Comparison of ENCODE assay signal across 9 cellular contexts in genomic region chr2:28649481-28650260, GRCh38.
DNase-seq lines count a peak whose midpoint lies in the region; ATAC-seq and TF ChIP-seq lines count a peak whose summit lies in the region.
"Had no signal": no experiment of that assay in that cellular context is flagged by ENCODE, and none has a peak within 500 bp of the region (broad histone marks: within the 10 kb centered on the region; RNA-seq: fewer than 3 reads in every experiment).

No MANE protein-coding gene starts in this region.

- no peaks in the 10 kb centered on the region for H3K27me3 Mint-ChIP-seq in activated CD4-positive, alpha-beta T cell treated with anti-CD3 and anti-CD28 coated beads, Interleukin-2, amount 10 ng/mL, durations not matched to agents 24 days and 14 days
- H3K27me3 Mint-ChIP-seq in stimulated activated naive CD8-positive, alpha-beta T cell treated with anti-CD3 and anti-CD28 coated beads, Interleukin-15, Interleukin-2, amounts not matched to agents 100 ng/mL and 50 ng/mL, for 24 hours = no peaks in the 10 kb centered on the region
- H3K27me3 Mint-ChIP-seq in GM23338 (ENCODE audit: insufficient read depth, low read depth, poor library complexity) = peaks cover 4% of the 10 kb centered on the region

- no peak overlapping the region for H3K9ac ChIP-seq in mesendoderm (ENCODE audit: low read length)

- H3K9me2 ChIP-seq in GM23338 (ENCODE audit: insufficient read depth) = no peaks in the 10 kb centered on the region

- H4K20me1 ChIP-seq in GM23338 (replicated peaks; ENCODE audit: insufficient read depth) = no peaks in the 10 kb centered on the region

- no peaks in the 10 kb centered on the region for H3K79me1 ChIP-seq in mesendoderm (ENCODE audit: low read length)

- WGBS in mesendoderm (ENCODE audit: extremely low coverage, insufficient coverage, low lambda C conversion rate) = no CpG with 5 or more reads among the region's 8 CpGs

- H3K27ac Mint-ChIP-seq in activated CD4-positive, alpha-beta T cell treated with anti-CD3 and anti-CD28 coated beads, Interleukin-2, amount 10 ng/mL, durations not matched to agents 24 days and 14 days = peak overlapping the region; percentile 80
- peak overlapping the region; percentile 96 for H3K27ac Mint-ChIP-seq in stimulated activated naive CD8-positive, alpha-beta T cell treated with anti-CD3 and anti-CD28 coated beads, Interleukin-15, Interleukin-2, amounts not matched to agents 100 ng/mL and 50 ng/mL, for 24 hours
- H3K27ac Mint-ChIP-seq in GM23338 = no peak overlapping the region

- H3K4me3 ChIP-seq in foreskin fibroblast (ENCODE audit: low read depth in 1 of 2, low read length in 2 of 2) = no peak overlapping the region
- no peak overlapping the region for H3K4me3 ChIP-seq in GM23338
- no peak overlapping the region for H3K4me3 ChIP-seq in mesendoderm (ENCODE audit: low read length)
- H3K4me3 ChIP-seq: upper lobe of left lung had no signal

- no peak overlapping the region for H2BK120ac ChIP-seq in mesendoderm (ENCODE audit: low read depth, low read length)

- H3K4me2 ChIP-seq in GM23338 (no peak overlapping the region), mesendoderm (ENCODE audit: low read length) (no peak overlapping the region)

- H3K9me3 Mint-ChIP-seq in activated CD4-positive, alpha-beta T cell treated with anti-CD3 and anti-CD28 coated beads, Interleukin-2, amount 10 ng/mL, durations not matched to agents 24 days and 14 days = no peaks in the 10 kb centered on the region
- no peaks in the 10 kb centered on the region for H3K9me3 Mint-ChIP-seq in stimulated activated naive CD8-positive, alpha-beta T cell treated with anti-CD3 and anti-CD28 coated beads, Interleukin-15, Interleukin-2, amounts not matched to agents 100 ng/mL and 50 ng/mL, for 24 hours
- H3K9me3 Mint-ChIP-seq in GM23338 = no peaks in the 10 kb centered on the region

- H3K4me1 ChIP-seq in GM23338 (ENCODE audit: insufficient read depth) (no peaks in the 10 kb centered on the region), mesendoderm (ENCODE audit: control insufficient read depth, low read depth, low read length) (no peaks in the 10 kb centered on the region)
- H3K4me1 ChIP-seq: upper lobe of left lung had no signal

- no peaks in the 10 kb centered on the region for H3F3A ChIP-seq in GM23338 (replicated peaks; ENCODE audit: low read depth)

- ATAC-seq in GM23338 = no peak

- no peak overlapping the region for H4K8ac ChIP-seq in mesendoderm (ENCODE audit: low read depth, low read length)

- H3K36me3 ChIP-seq in GM23338 (ENCODE audit: insufficient read depth) (no peaks in the 10 kb centered on the region), mesendoderm (ENCODE audit: control insufficient read depth, insufficient read depth, low read length) (no peaks in the 10 kb centered on the region)
- H3K36me3 ChIP-seq: upper lobe of left lung had no signal

- peak overlapping the region; percentile 33 for H3K4me3 Mint-ChIP-seq in activated CD4-positive, alpha-beta T cell treated with anti-CD3 and anti-CD28 coated beads, Interleukin-2, amount 10 ng/mL, durations not matched to agents 24 days and 14 days
- peak overlapping the region; percentile 52 for H3K4me3 Mint-ChIP-seq in stimulated activated naive CD8-positive, alpha-beta T cell treated with anti-CD3 and anti-CD28 coated beads, Interleukin-15, Interleukin-2, amounts not matched to agents 100 ng/mL and 50 ng/mL, for 24 hours
- H3K4me3 Mint-ChIP-seq in GM23338 = no peak overlapping the region

- no peak for TF ChIP-seq CTCF in foreskin fibroblast (IDR thresholded peaks at IDR 0.05; ENCODE audit: low read depth, low read length)
- no peak for TF ChIP-seq CTCF in GM23338 (conservative IDR thresholded peaks at IDR 0.05; ENCODE audit: low read depth in 2 of 2)

- H3K79me2 ChIP-seq in GM23338 (replicated peaks; ENCODE audit: insufficient read depth) = no peaks in the 10 kb centered on the region
- H3K79me2 ChIP-seq in mesendoderm (ENCODE audit: control insufficient read depth, insufficient read depth, low read length) = no peaks in the 10 kb centered on the region

- H3K27me3 ChIP-seq in GM23338 (ENCODE audit: insufficient read depth) (no peaks in the 10 kb centered on the region), mesendoderm (ENCODE audit: insufficient read depth, low read length, poor library complexity) (no peaks in the 10 kb centered on the region)
- H3K27me3 ChIP-seq: upper lobe of left lung had no signal

- H3K27ac ChIP-seq in GM23338 (ENCODE audit: low read depth) (no peak overlapping the region), mesendoderm (ENCODE audit: low read depth, low read length) (no peak overlapping the region)

- intact Hi-C loops in activated CD4-positive, alpha-beta T cell treated with anti-CD3 and anti-CD28 coated beads, Interleukin-2, amount 10 ng/mL, durations not matched to agents 24 days and 14 days (cut with micrococcal nuclease) = loop anchor here (1.0 to 5.0 kb wide), 4 partner anchors 24 to 102 kb away; partner anchors contain the start of gene PPP1CB

- H3K23ac ChIP-seq in mesendoderm (ENCODE audit: low read length) = no peak overlapping the region

- H2BK5ac ChIP-seq in mesendoderm (ENCODE audit: low read length) = no peak overlapping the region

- no peak overlapping the region for H3K56ac ChIP-seq in mesendoderm (ENCODE audit: low read length)

- peaks cover 30% of the 10 kb centered on the region for H3K4me1 Mint-ChIP-seq in activated CD4-positive, alpha-beta T cell treated with anti-CD3 and anti-CD28 coated beads, Interleukin-2, amount 10 ng/mL, durations not matched to agents 24 days and 14 days
- peaks cover 37% of the 10 kb centered on the region for H3K4me1 Mint-ChIP-seq in stimulated activated naive CD8-positive, alpha-beta T cell treated with anti-CD3 and anti-CD28 coated beads, Interleukin-15, Interleukin-2, amounts not matched to agents 100 ng/mL and 50 ng/mL, for 24 hours (ENCODE audit: low read depth)
- H3K4me1 Mint-ChIP-seq in GM23338 = peaks cover 4% of the 10 kb centered on the region; the same call in 2 of the 3 replicates

- no peak overlapping the region for H3K4ac ChIP-seq in mesendoderm (ENCODE audit: low read depth, low read length)

- H2AFZ ChIP-seq in GM23338 = no peak overlapping the region

- no peak overlapping the region for H2AK5ac ChIP-seq in mesendoderm (ENCODE audit: low read length)

- H3K36me3 Mint-ChIP-seq in activated CD4-positive, alpha-beta T cell treated with anti-CD3 and anti-CD28 coated beads, Interleukin-2, amount 10 ng/mL, durations not matched to agents 24 days and 14 days (ENCODE audit: low read depth) = no peaks in the 10 kb centered on the region
- no peaks in the 10 kb centered on the region for H3K36me3 Mint-ChIP-seq in stimulated activated naive CD8-positive, alpha-beta T cell treated with anti-CD3 and anti-CD28 coated beads, Interleukin-15, Interleukin-2, amounts not matched to agents 100 ng/mL and 50 ng/mL, for 24 hours (ENCODE audit: low read depth)
- H3K36me3 Mint-ChIP-seq in GM23338 (ENCODE audit: low read depth) = no peaks in the 10 kb centered on the region

- no peak overlapping the region for H3K18ac ChIP-seq in mesendoderm (ENCODE audit: low read length)

- no peak overlapping the region for H2BK15ac ChIP-seq in mesendoderm (replicated peaks; ENCODE audit: low read depth)

- no peak overlapping the region for H4K5ac ChIP-seq in mesendoderm (ENCODE audit: low read length)

- DNase-seq in activated CD4-positive, alpha-beta T cell treated with anti-CD3 and anti-CD28 coated beads, Interleukin-2, amount 10 ng/mL, durations not matched to agents 24 days and 14 days = peak; percentile 65
- DNase-seq in activated CD4-positive, alpha-beta T cell treated with anti-CD3 and anti-CD28 coated beads for 1 hour = no peak
- peak; percentile 98 for DNase-seq in SW480 (ENCODE audit: low spot score)
- peak; percentile 45 to 77 for DNase-seq in foreskin fibroblast
- DNase-seq in GM23338 (ENCODE audit: low spot score) = no peak
- DNase-seq in GOT3 (lab: John Stamatoyannopoulos, UW) = no peak
- DNase-seq in mesendoderm = no peak
- DNase-seq: upper lobe of left lung had no signal

TF ChIP-seq in GM23338, 12 proteins besides CTCF, POLR2A, EP300 and RAD21:
- TF ChIP-seq ETS1 (IDR thresholded peaks at IDR 0.05) = no peak
- no peak for TF ChIP-seq EZH2 (IDR thresholded peaks at IDR 0.05; ENCODE audit: low read depth, unreplicated experiment)
- TF ChIP-seq JUNB (IDR thresholded peaks at IDR 0.05; ENCODE audit: unreplicated experiment) = no peak
- TF ChIP-seq, protein P1, sequence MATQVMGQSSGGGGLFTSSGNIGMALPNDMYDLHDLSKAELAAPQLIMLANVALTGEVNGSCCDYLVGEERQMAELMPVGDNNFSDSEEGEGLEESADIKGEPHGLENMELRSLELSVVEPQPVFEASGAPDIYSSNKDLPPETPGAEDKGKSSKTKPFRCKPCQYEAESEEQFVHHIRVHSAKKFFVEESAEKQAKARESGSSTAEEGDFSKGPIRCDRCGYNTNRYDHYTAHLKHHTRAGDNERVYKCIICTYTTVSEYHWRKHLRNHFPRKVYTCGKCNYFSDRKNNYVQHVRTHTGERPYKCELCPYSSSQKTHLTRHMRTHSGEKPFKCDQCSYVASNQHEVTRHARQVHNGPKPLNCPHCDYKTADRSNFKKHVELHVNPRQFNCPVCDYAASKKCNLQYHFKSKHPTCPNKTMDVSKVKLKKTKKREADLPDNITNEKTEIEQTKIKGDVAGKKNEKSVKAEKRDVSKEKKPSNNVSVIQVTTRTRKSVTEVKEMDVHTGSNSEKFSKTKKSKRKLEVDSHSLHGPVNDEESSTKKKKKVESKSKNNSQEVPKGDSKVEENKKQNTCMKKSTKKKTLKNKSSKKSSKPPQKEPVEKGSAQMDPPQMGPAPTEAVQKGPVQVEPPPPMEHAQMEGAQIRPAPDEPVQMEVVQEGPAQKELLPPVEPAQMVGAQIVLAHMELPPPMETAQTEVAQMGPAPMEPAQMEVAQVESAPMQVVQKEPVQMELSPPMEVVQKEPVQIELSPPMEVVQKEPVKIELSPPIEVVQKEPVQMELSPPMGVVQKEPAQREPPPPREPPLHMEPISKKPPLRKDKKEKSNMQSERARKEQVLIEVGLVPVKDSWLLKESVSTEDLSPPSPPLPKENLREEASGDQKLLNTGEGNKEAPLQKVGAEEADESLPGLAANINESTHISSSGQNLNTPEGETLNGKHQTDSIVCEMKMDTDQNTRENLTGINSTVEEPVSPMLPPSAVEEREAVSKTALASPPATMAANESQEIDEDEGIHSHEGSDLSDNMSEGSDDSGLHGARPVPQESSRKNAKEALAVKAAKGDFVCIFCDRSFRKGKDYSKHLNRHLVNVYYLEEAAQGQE (IDR thresholded peaks at IDR 0.05; ENCODE audit: unreplicated experiment) = no peak

Comparison
In these comparisons a context has a peak if more than half of its experiments do, and no peak if none do; other contexts are left out.
1. DNase-seq: peak in activated CD4-positive, alpha-beta T cell treated with anti-CD3 and anti-CD28 coated beads, Interleukin-2, amount 10 ng/mL, durations not matched to agents 24 days and 14 days (single experiment), SW480 (single experiment) and foreskin fibroblast (2 of 2); none in activated CD4-positive, alpha-beta T cell treated with anti-CD3 and anti-CD28 coated beads for 1 hour (single experiment), GM23338 (single experiment), GOT3 (single experiment) and mesendoderm (single experiment).